In the genomic region with DNA sequence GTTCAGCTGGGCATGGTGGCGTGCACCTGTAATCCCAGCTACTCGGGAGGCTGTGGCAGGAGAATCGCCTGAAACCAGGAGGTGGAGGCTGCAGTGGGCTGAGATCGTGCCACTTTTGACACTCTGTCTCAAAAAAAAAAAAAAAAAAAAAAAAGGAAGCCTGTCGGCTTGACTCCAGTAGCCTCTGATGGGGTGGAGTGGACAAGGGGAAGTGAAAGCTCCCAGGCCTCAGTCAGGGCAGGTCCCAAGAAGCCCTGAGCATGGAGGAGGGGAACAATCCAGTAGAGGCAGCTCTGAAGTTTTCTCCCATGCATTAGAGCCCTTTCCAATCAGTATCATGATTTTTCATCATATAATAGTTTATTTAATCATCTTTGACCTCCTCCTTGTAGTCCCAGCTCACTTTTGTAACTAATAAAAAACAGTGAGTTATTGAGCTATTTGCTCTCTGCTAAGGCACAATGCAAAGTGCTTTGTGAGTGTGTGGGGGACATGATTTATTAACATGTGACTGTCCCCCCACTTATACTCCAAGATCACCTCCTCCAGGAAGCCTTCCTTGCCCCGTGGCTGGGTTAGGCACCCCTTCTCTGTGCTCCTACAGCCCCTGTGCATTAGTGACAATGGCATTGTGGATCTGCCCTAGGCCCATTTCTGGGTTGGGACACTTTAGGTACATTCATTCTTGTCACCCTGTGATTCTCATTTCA, we compare ENCODE assay signal across 1 cellular context.
TF ChIP-seq lines count a peak whose summit lies in the region.

No MANE protein-coding gene starts in this region.

TF ChIP-seq in H1, 55 proteins besides CTCF, POLR2A, EP300 and RAD21:
- no peak for TF ChIP-seq TEAD4 (IDR thresholded peaks at IDR 0.05; ENCODE audit: low read depth, low read length)
- no peak for TF ChIP-seq HDAC6 (IDR thresholded peaks at IDR 0.05; ENCODE audit: low read depth, low read length)
- no peak for TF ChIP-seq TAF7 (optimal IDR thresholded peaks at IDR 0.05; ENCODE audit: borderline replicate concordance, low read depth, low read length)
- no peak for TF ChIP-seq EGR1 (IDR thresholded peaks at IDR 0.05; ENCODE audit: borderline replicate concordance, low read depth, low read length)
- no peak for TF ChIP-seq BCL11A (IDR thresholded peaks at IDR 0.05; ENCODE audit: low read depth in 2 of 2, low read length in 2 of 2)
- TF ChIP-seq NRF1 (IDR thresholded peaks at IDR 0.05; ENCODE audit: low read depth, low read length), result no peak
- TF ChIP-seq CBX8 (IDR thresholded peaks at IDR 0.05; ENCODE audit: borderline replicate concordance, low read depth, low read length), result no peak
- no peak for TF ChIP-seq TAF1 (IDR thresholded peaks at IDR 0.05; ENCODE audit: low read depth, low read length)
- TF ChIP-seq USF2 (IDR thresholded peaks at IDR 0.05; ENCODE audit: low read length), result no peak
- no peak for TF ChIP-seq KDM5A (IDR thresholded peaks at IDR 0.05; ENCODE audit: low read length)
